ENCODE assay signal across 9 cellular contexts in the genomic region with DNA sequence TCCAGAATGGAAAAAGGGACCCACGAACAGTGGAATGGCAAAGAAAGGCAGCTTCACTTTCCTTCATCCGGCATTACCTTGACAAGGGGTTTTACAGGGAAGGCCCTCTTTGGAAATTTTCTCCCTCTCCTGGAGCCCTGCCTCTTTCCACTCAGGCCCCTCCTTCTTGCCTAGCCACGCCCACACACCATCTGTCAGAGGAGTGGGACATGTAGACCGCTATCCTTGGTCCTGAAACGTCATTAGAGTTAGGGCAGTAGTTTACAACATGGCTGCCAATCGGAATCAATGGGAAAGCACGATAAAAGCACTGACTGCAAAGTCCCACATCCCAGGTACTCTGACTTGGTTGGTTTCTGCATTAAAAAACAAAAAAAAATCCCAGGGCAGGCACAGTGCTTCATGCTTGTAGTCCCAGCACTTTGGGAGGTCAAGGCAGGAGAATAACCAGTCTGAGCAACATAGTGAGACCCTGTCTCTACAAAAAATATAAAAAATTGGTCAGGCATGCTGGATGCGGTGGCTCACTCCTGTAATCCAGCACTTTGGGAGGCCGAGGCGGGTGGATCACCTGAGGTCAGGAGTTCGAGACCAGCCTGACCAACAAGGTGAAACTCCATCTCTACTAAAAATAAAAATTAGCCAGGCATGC.
DNase-seq lines count a peak whose midpoint lies in the region; ATAC-seq and TF ChIP-seq lines count a peak whose summit lies in the region.
"Had no signal": no experiment of that assay in that cellular context is flagged by ENCODE, and none has a peak within 500 bp of the region (broad histone marks: within the 10 kb centered on the region; RNA-seq: fewer than 3 reads in every experiment).

No MANE protein-coding gene starts in this region.

- H3K79me2 ChIP-seq in hepatocyte, result no peaks in the 10 kb centered on the region

- H3K9me3 ChIP-seq in HEK293 (ENCODE audit: control insufficient read depth, insufficient read depth, low read depth, low read length) (no peaks in the 10 kb centered on the region), hepatocyte (ENCODE audit: low read depth) (no peaks in the 10 kb centered on the region)

- H3K4me1 ChIP-seq in HEK293 (ENCODE audit: control insufficient read depth, insufficient read depth, low read length), result no peaks in the 10 kb centered on the region
- H3K4me1 ChIP-seq in hepatocyte (ENCODE audit: insufficient read depth), result no peaks in the 10 kb centered on the region

- no peak for ATAC-seq in GM19395 (IDR thresholded peaks at IDR 0.05; ENCODE audit: unreplicated experiment)
- no peak for ATAC-seq in HG02870 (IDR thresholded peaks at IDR 0.05; ENCODE audit: unreplicated experiment)

- H3K4me2 ChIP-seq in hepatocyte, result no peak overlapping the region

- H2AFZ ChIP-seq in hepatocyte, result no peak overlapping the region

- in situ Hi-C loops in ACHN (cut with HindIII; ENCODE audit: low pct_ligation_motif_present, low pct_unique_long_range_greater_than_20kb, low sequenced_read_pairs), result no loop called here

- POLR2A ChIA-PET in HEK293 (lab: Yijun Ruan, JAX), result no interaction called here

- CTCF ChIA-PET in HEK293 (lab: Yijun Ruan, JAX), result no interaction called here

- no peaks in the 10 kb centered on the region for H3K9me2 ChIP-seq in hepatocyte (replicated peaks; ENCODE audit: insufficient read depth)

- TF ChIP-seq CTCF in HEK293 (tag by site-specific recombination; IDR thresholded peaks at IDR 0.05) (no peak), hepatocyte (IDR thresholded peaks at IDR 0.05; ENCODE audit: poor library complexity) (no peak)

- no peak overlapping the region for H3K27ac ChIP-seq in HEK293 (ENCODE audit: extremely low read depth, low read depth, low read length)
- H3K27ac ChIP-seq in hepatocyte, result no peak overlapping the region
- H3K27ac ChIP-seq: VCaP had no signal

- DNase-seq in ACHN, result peak; percentile 81
- DNase-seq in UCSD-AML1 (lab: John Stamatoyannopoulos, UW; ENCODE audit: unreplicated experiment), result peak; percentile 40
- DNase-seq in hepatocyte (ENCODE audit: low spot score), result peak; percentile 89
- DNase-seq in middle frontal gyrus (ENCODE audit: extremely low spot score, low spot score), result no peak
- no peak for DNase-seq in anterior cingulate cortex (lab: John Stamatoyannopoulos, UW)

- 48% methylated on average over 11 of the region's 11 CpGs for WGBS in hepatocyte (ENCODE audit: low lambda C conversion rate, missing lambda C conversion rate)

- H4K20me1 ChIP-seq in hepatocyte (ENCODE audit: insufficient read depth, poor library complexity, severe bottlenecking), result no peaks in the 10 kb centered on the region

- H3K4me3 ChIP-seq in HEK293 (ENCODE audit: low read depth, low read length), result no peak overlapping the region
- H3K4me3 ChIP-seq in hepatocyte, result no peak overlapping the region

- H3K36me3 ChIP-seq in HEK293 (ENCODE audit: control insufficient read depth in 2 of 2, insufficient read depth in 1 of 2, low read length in 2 of 2) (no peaks in the 10 kb centered on the region), hepatocyte (replicated peaks; ENCODE audit: insufficient read depth, low read depth) (no peaks in the 10 kb centered on the region)

- no peaks in the 10 kb centered on the region for H3K27me3 ChIP-seq in hepatocyte

TF ChIP-seq in HEK293, 187 proteins besides CTCF, POLR2A, EP300 and RAD21:
- no peak for TF ChIP-seq ZNF548 (tag by site-specific recombination; IDR thresholded peaks at IDR 0.05)
- TF ChIP-seq ZNF530 (tag by site-specific recombination; IDR thresholded peaks at IDR 0.05; ENCODE audit: low read depth), result no peak
- peak; percentile 53; the same call in 1 of the 2 replicates for TF ChIP-seq KLF9 (tag by site-specific recombination; IDR thresholded peaks at IDR 0.05; ENCODE audit: low read depth)
- TF ChIP-seq ZNF133 (tag by site-specific recombination; IDR thresholded peaks at IDR 0.05), result no peak
- TF ChIP-seq, protein P1, sequence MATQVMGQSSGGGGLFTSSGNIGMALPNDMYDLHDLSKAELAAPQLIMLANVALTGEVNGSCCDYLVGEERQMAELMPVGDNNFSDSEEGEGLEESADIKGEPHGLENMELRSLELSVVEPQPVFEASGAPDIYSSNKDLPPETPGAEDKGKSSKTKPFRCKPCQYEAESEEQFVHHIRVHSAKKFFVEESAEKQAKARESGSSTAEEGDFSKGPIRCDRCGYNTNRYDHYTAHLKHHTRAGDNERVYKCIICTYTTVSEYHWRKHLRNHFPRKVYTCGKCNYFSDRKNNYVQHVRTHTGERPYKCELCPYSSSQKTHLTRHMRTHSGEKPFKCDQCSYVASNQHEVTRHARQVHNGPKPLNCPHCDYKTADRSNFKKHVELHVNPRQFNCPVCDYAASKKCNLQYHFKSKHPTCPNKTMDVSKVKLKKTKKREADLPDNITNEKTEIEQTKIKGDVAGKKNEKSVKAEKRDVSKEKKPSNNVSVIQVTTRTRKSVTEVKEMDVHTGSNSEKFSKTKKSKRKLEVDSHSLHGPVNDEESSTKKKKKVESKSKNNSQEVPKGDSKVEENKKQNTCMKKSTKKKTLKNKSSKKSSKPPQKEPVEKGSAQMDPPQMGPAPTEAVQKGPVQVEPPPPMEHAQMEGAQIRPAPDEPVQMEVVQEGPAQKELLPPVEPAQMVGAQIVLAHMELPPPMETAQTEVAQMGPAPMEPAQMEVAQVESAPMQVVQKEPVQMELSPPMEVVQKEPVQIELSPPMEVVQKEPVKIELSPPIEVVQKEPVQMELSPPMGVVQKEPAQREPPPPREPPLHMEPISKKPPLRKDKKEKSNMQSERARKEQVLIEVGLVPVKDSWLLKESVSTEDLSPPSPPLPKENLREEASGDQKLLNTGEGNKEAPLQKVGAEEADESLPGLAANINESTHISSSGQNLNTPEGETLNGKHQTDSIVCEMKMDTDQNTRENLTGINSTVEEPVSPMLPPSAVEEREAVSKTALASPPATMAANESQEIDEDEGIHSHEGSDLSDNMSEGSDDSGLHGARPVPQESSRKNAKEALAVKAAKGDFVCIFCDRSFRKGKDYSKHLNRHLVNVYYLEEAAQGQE (tag by site-specific recombination; IDR thresholded peaks at IDR 0.05), result peak; percentile 99
- TF ChIP-seq ZFHX2 (tag by site-specific recombination; conservative IDR thresholded peaks at IDR 0.05), result peak; percentile 52
- peak; percentile 63; the same call in 1 of the 2 replicates for TF ChIP-seq YY1 (tag by site-specific recombination; IDR thresholded peaks at IDR 0.05)
- TF ChIP-seq ZNF10 (tag by site-specific recombination; IDR thresholded peaks at IDR 0.05), result no peak
- TF ChIP-seq, protein P2, sequence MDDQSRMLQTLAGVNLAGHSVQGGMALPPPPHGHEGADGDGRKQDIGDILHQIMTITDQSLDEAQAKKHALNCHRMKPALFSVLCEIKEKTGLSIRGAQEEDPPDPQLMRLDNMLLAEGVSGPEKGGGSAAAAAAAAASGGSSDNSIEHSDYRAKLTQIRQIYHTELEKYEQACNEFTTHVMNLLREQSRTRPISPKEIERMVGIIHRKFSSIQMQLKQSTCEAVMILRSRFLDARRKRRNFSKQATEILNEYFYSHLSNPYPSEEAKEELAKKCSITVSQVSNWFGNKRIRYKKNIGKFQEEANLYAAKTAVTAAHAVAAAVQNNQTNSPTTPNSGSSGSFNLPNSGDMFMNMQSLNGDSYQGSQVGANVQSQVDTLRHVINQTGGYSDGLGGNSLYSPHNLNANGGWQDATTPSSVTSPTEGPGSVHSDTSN (CRISPR knock-in tag; IDR thresholded peaks at IDR 0.05), result peak; percentile 41; the same call in 1 of the 2 replicates
- no peak for TF ChIP-seq REPIN1 (tag by site-specific recombination; IDR thresholded peaks at IDR 0.05; ENCODE audit: low read depth)
- TF ChIP-seq EGR2 (tag by site-specific recombination; IDR thresholded peaks at IDR 0.05; ENCODE audit: low read depth), result 0 out of 2 replicates have a peak, but pooled peaks have one; percentile 11
- TF ChIP-seq ZNF473 (tag by site-specific recombination; IDR thresholded peaks at IDR 0.05), result no peak
- no peak for TF ChIP-seq GLIS2 (tag by site-specific recombination; IDR thresholded peaks at IDR 0.05)
- TF ChIP-seq ZNF16 (tag by site-specific recombination; IDR thresholded peaks at IDR 0.05; ENCODE audit: low read depth), result no peak

Comparison
In these comparisons a context has a peak if more than half of its experiments do, and no peak if none do; other contexts are left out.
1. DNase-seq: peak in ACHN (single experiment), UCSD-AML1 (single experiment) and hepatocyte (single experiment); none in middle frontal gyrus (single experiment) and anterior cingulate cortex (0 of 58).